Comparison of ENCODE assay signal across 1 cellular context in genomic region chr5:172778223-172778814, GRCh38.
TF ChIP-seq lines count a peak whose summit lies in the region.

No MANE protein-coding gene starts in this region.

TF ChIP-seq in HepG2, 621 proteins besides CTCF, POLR2A, EP300 and RAD21 (continues in another document):
- no peak for TF ChIP-seq NFKB2 (CRISPR knock-in tag; IDR thresholded peaks at IDR 0.05; ENCODE audit: borderline replicate concordance)
- no peak for TF ChIP-seq CAMTA2 (CRISPR knock-in tag; IDR thresholded peaks at IDR 0.05; ENCODE audit: borderline replicate concordance)
- TF ChIP-seq ZNF160 (CRISPR knock-in tag; IDR thresholded peaks at IDR 0.05): no peak
- no peak for TF ChIP-seq ZSCAN25 (CRISPR knock-in tag; IDR thresholded peaks at IDR 0.05)
- no peak for TF ChIP-seq ATM (IDR thresholded peaks at IDR 0.05; ENCODE audit: borderline replicate concordance)
- TF ChIP-seq AHR (CRISPR knock-in tag; IDR thresholded peaks at IDR 0.05): 0 out of 2 replicates have a peak, but pooled peaks have one; percentile 55
- peak; percentile 45; the same call in 1 of the 2 replicates for TF ChIP-seq TAF1 (CRISPR knock-in tag; IDR thresholded peaks at IDR 0.05)
- peak; percentile 61; the same call in 1 of the 2 replicates for TF ChIP-seq ETV5 (CRISPR knock-in tag; IDR thresholded peaks at IDR 0.05; ENCODE audit: borderline replicate concordance)
- TF ChIP-seq XRCC5 (optimal IDR thresholded peaks at IDR 0.05; ENCODE audit: low read length): no peak
- TF ChIP-seq HBP1 (CRISPR knock-in tag; IDR thresholded peaks at IDR 0.05; ENCODE audit: low read depth): peak; percentile 79; the same call in 1 of the 2 replicates
- peak; percentile 50; the same call in 1 of the 2 replicates for TF ChIP-seq GATAD1 (CRISPR knock-in tag; IDR thresholded peaks at IDR 0.05)
- TF ChIP-seq EHMT2 (IDR thresholded peaks at IDR 0.05; ENCODE audit: borderline replicate concordance, low read depth, low read length): no peak
- no peak for TF ChIP-seq MEIS1 (CRISPR knock-in tag; IDR thresholded peaks at IDR 0.05; ENCODE audit: borderline replicate concordance)
- TF ChIP-seq HDAC1 (CRISPR knock-in tag; IDR thresholded peaks at IDR 0.05): peak; percentile 87
- TF ChIP-seq HMG20A (CRISPR knock-in tag; IDR thresholded peaks at IDR 0.05; ENCODE audit: borderline replicate concordance): peak; percentile 90; the same call in 1 of the 2 replicates
- TF ChIP-seq JARID2 (CRISPR knock-in tag; IDR thresholded peaks at IDR 0.05; ENCODE audit: insufficient replicate concordance): no peak
- TF ChIP-seq ZNF280B (CRISPR knock-in tag; IDR thresholded peaks at IDR 0.05; ENCODE audit: borderline replicate concordance): no peak
- 0 out of 2 replicates have a peak, but pooled peaks have one; percentile 24 for TF ChIP-seq ZFP1 (CRISPR knock-in tag; IDR thresholded peaks at IDR 0.05)
- no peak for TF ChIP-seq ADNP (CRISPR knock-in tag; IDR thresholded peaks at IDR 0.05)
- TF ChIP-seq BRD4 (CRISPR knock-in tag; IDR thresholded peaks at IDR 0.05): 0 out of 2 replicates have a peak, but pooled peaks have one; percentile 32
- no peak for TF ChIP-seq ZNF766 (CRISPR knock-in tag; IDR thresholded peaks at IDR 0.05; ENCODE audit: borderline replicate concordance)
- TF ChIP-seq RBFOX2 (IDR thresholded peaks at IDR 0.05; ENCODE audit: low read depth, low read length): no peak; the same call in 1 of the 2 replicates
- no peak for TF ChIP-seq TERF1 (CRISPR knock-in tag; IDR thresholded peaks at IDR 0.05)
- no peak for TF ChIP-seq NR3C1 (CRISPR knock-in tag; IDR thresholded peaks at IDR 0.05)
- TF ChIP-seq SP140L (CRISPR knock-in tag; IDR thresholded peaks at IDR 0.05; ENCODE audit: borderline replicate concordance): no peak
- TF ChIP-seq ZNF121 (CRISPR knock-in tag; IDR thresholded peaks at IDR 0.05): peak; percentile 68; the same call in 1 of the 2 replicates
- TF ChIP-seq GLI4 (CRISPR knock-in tag; IDR thresholded peaks at IDR 0.05; ENCODE audit: borderline replicate concordance): no peak
- peak; percentile 89 for TF ChIP-seq JUNB (CRISPR knock-in tag; IDR thresholded peaks at IDR 0.05; ENCODE audit: borderline replicate concordance)
- TF ChIP-seq MYPOP (CRISPR knock-in tag; IDR thresholded peaks at IDR 0.05): no peak
- no peak for TF ChIP-seq NFAT5 (CRISPR knock-in tag; IDR thresholded peaks at IDR 0.05)
- TF ChIP-seq NR0B2 (CRISPR knock-in tag; IDR thresholded peaks at IDR 0.05): no peak
- TF ChIP-seq SALL1 (CRISPR knock-in tag; IDR thresholded peaks at IDR 0.05): peak; percentile 99
- peak; percentile 61; the same call in 1 of the 2 replicates for TF ChIP-seq CREM (IDR thresholded peaks at IDR 0.05)
- TF ChIP-seq CREM (CRISPR knock-in tag; IDR thresholded peaks at IDR 0.05): no peak
- peak; percentile 96 for TF ChIP-seq HDAC2 (CRISPR knock-in tag; IDR thresholded peaks at IDR 0.05)
- no peak for TF ChIP-seq MZF1 (CRISPR knock-in tag; IDR thresholded peaks at IDR 0.05; ENCODE audit: borderline replicate concordance)
- TF ChIP-seq ZFP90 (CRISPR knock-in tag; IDR thresholded peaks at IDR 0.05; ENCODE audit: borderline replicate concordance): no peak
- no peak for TF ChIP-seq ZFP37 (CRISPR knock-in tag; IDR thresholded peaks at IDR 0.05; ENCODE audit: borderline replicate concordance)
- no peak for TF ChIP-seq FUBP1 (CRISPR knock-in tag; IDR thresholded peaks at IDR 0.05; ENCODE audit: borderline replicate concordance)
- TF ChIP-seq ZFYVE20 (CRISPR knock-in tag; IDR thresholded peaks at IDR 0.05; ENCODE audit: borderline replicate concordance, low read depth): no peak
- TF ChIP-seq MATR3 (CRISPR knock-in tag; IDR thresholded peaks at IDR 0.05): no peak
- peak; percentile 83 for TF ChIP-seq PITX1 (CRISPR knock-in tag; IDR thresholded peaks at IDR 0.05)
- peak; percentile 92 for TF ChIP-seq KDM4B (CRISPR knock-in tag; IDR thresholded peaks at IDR 0.05)
- TF ChIP-seq ZNF710 (CRISPR knock-in tag; IDR thresholded peaks at IDR 0.05; ENCODE audit: borderline replicate concordance): 0 out of 2 replicates have a peak, but pooled peaks have one; percentile 37
- peak; percentile 91 for TF ChIP-seq ZNF644 (CRISPR knock-in tag; IDR thresholded peaks at IDR 0.05; ENCODE audit: low read depth)
- TF ChIP-seq REL (CRISPR knock-in tag; conservative IDR thresholded peaks at IDR 0.05): no peak
- no peak for TF ChIP-seq FOXJ3 (CRISPR knock-in tag; IDR thresholded peaks at IDR 0.05; ENCODE audit: borderline replicate concordance)
- no peak for TF ChIP-seq ZNF335 (CRISPR knock-in tag; IDR thresholded peaks at IDR 0.05)
- TF ChIP-seq ZNF292 (CRISPR knock-in tag; IDR thresholded peaks at IDR 0.05; ENCODE audit: borderline replicate concordance, low read depth): peak; percentile 97; the same call in 1 of the 2 replicates
- TF ChIP-seq U2AF2 (IDR thresholded peaks at IDR 0.05; ENCODE audit: low read depth, low read length): no peak
- TF ChIP-seq MTERF4 (CRISPR knock-in tag; IDR thresholded peaks at IDR 0.05): no peak
- TF ChIP-seq SMARCC2 (IDR thresholded peaks at IDR 0.05): no peak
- no peak for TF ChIP-seq RFX1 (IDR thresholded peaks at IDR 0.05)
